1 cellular context compared by ENCODE assay signal in genomic region chr16:69157189-69157588, GRCh38.
TF ChIP-seq lines count a peak whose summit lies in the region.

No MANE protein-coding gene starts in this region.

TF ChIP-seq in GM12878, 131 proteins besides CTCF, POLR2A, EP300 and RAD21:
- TF ChIP-seq JUND (IDR thresholded peaks at IDR 0.05; ENCODE audit: low read depth, low read length) (no peak), USF1 (IDR thresholded peaks at IDR 0.05; ENCODE audit: borderline replicate concordance, extremely low read length, insufficient read depth, low read depth, low read length) (no peak)
